ENCODE assay signal across 1 cellular context in the genomic region with DNA sequence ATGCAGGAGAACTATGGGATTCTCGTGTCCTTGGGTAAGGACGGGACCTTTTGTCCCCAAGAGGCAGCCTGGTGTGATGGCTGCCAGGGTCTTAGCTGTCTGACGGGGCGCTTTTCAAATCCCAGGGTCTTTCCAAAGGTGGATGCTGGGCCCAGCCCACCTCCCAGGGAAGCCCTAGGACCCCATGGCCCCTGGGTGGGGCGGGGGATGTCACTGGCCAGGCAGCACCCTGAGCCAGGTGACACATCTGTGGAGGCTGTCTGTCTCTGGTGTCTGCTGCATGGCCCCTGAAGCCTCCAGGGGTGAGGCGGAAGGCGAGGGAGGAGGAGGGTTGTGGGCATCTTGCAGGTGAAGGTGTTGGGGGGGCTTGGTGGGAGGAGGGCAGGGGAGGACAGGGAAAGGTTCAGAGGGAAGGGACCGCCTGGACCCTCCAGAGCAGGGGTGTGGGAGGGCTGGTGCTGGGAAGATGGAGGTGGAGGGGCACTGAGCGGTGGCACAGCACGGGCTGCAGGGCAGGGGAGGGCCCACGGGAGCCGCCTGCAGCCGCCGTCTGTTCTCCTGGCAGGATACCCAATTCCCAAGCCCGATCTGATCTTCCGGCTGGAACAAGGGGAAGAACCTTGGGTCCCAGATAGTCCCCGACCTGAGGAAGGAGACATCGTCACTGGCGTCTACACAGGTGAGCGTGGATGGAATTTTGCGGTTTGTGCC.
TF ChIP-seq lines count a peak whose summit lies in the region.

No MANE protein-coding gene starts in this region.

TF ChIP-seq in GM12878, 131 proteins besides CTCF, POLR2A, EP300 and RAD21:
- TF ChIP-seq HDAC6 (IDR thresholded peaks at IDR 0.05; ENCODE audit: unreplicated experiment): no peak
- no peak for TF ChIP-seq STAT3 (IDR thresholded peaks at IDR 0.05; ENCODE audit: low read depth, low read length)
- TF ChIP-seq CHD4 (IDR thresholded peaks at IDR 0.05): no peak
- TF ChIP-seq PRDM15 (CRISPR knock-in tag; IDR thresholded peaks at IDR 0.05): no peak
TF ChIP-seq in GM12878: peak in this region for 0.
